27 cellular contexts compared by ENCODE assay signal in the genomic region with DNA sequence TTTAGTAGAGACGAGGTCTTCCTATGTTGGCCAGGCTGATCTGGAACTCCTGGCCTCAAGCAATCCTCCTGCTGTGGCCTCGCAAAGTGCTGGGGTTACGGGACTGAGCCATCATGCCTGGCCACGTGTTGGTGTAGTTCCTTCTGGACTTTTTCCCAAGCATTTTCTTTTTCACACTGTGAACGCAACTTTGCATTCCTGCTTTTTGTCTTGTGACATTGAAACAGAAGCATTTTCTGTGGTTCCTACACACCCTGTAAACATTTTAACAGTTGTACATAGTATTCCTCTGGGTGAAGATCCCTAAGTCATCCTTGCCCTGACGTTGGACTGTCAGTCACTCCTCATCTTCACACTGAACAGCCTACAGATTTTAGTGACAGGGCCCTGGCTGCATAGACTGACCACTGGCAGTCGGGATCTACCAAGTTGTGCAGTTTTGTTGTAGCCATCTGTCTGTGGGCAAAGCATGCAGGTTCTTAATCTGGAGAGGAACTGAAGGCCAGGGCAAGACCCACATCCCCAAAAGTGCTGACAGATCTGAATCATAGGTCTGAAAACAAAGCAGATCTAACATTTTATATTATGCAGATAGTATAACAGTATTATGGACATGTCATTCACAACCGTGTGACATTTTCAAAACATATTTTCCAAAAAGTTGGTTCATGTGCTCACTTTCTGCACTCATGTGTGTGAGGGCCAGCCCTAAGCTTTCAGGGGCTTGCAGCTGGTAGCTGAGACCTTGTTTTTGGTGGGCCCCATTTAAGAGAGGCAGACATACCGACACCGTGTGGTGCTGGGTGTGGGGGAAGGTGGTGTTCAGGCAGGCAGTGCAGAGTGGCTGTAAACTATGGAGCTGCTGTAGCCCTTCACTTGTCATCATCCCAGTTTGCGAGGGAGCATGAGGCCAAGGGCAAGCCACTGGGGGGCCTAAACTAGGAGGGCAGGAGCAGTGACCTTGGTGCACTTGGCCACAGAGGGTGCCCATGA. TPM values are rescaled to one million over a fixed set of nuclear protein-coding genes. Genes with fewer than 3 reads are reported as not detected.
A peak's percentile ranks its signal among the peaks of the same experiment; 100 is the strongest.
DNase-seq lines count a peak whose midpoint lies in the region; ATAC-seq, FAIRE-seq and TF ChIP-seq lines count a peak whose summit lies in the region.
"Had no signal": no experiment of that assay in that cellular context is flagged by ENCODE, and none has a peak within 500 bp of the region (broad histone marks: within the 10 kb centered on the region; RNA-seq: fewer than 3 reads in every experiment).

No MANE protein-coding gene starts in this region.

- H3K4me3 Mint-ChIP-seq in brain (peak overlapping the region in 2 of 5 experiments; percentile 20 to 22), neural progenitor cell (no peak overlapping the region)
- H3K4me3 Mint-ChIP-seq: activated CD4-positive, alpha-beta T cell treated with anti-CD3 and anti-CD28 coated beads for 36 hours; CD4-positive, CD25-positive, alpha-beta regulatory T cell; HFFc6; stimulated activated naive CD8-positive, alpha-beta T cell treated with anti-CD3 and anti-CD28 coated beads, Interleukin-15, Interleukin-2, amounts not matched to agents 100 ng/mL and 50 ng/mL, for 24 hours; T-helper 17 cell had no signal

- no peak overlapping the region for H3K9ac ChIP-seq in neural progenitor cell

- H3K27me3 Mint-ChIP-seq in brain (peaks cover 3% of the 10 kb centered on the region), neural progenitor cell (ENCODE audit: insufficient read depth, low read depth) (peaks cover 2% of the 10 kb centered on the region)
- H3K27me3 Mint-ChIP-seq: CD4-positive, CD25-positive, alpha-beta regulatory T cell had no signal

- peaks cover 8% of the 10 kb centered on the region for H3K36me3 Mint-ChIP-seq in brain
- peaks cover 5% of the 10 kb centered on the region for H3K36me3 Mint-ChIP-seq in neural progenitor cell

- H4K20me1 ChIP-seq in neural progenitor cell (ENCODE audit: low read depth): peaks cover 61% of the 10 kb centered on the region

- H3K9me3 ChIP-seq in neural progenitor cell (ENCODE audit: low read depth): no peaks in the 10 kb centered on the region
- H3K9me3 ChIP-seq: breast epithelium, transverse colon had no signal

- no peak for ATAC-seq in HG02678 (IDR thresholded peaks at IDR 0.05; ENCODE audit: unreplicated experiment)
- ATAC-seq: activated CD4-positive, alpha-beta T cell treated with anti-CD3 and anti-CD28 coated beads for 36 hours; T-helper 17 cell had no signal

- TF ChIP-seq CTCF in brain (conservative IDR thresholded peaks at IDR 0.05) (no peak), neural progenitor cell (IDR thresholded peaks at IDR 0.05) (no peak)

- H3K27ac Mint-ChIP-seq in brain: peak overlapping the region; percentile 47 to 89 (median 65)
- peak overlapping the region; percentile 79 for H3K27ac Mint-ChIP-seq in neural progenitor cell
- H3K27ac Mint-ChIP-seq: activated CD4-positive, alpha-beta T cell treated with anti-CD3 and anti-CD28 coated beads for 36 hours; CD4-positive, CD25-positive, alpha-beta regulatory T cell; HFFc6; stimulated activated naive CD8-positive, alpha-beta T cell treated with anti-CD3 and anti-CD28 coated beads, Interleukin-15, Interleukin-2, amounts not matched to agents 100 ng/mL and 50 ng/mL, for 24 hours; T-helper 17 cell had no signal

- H3K4me2 ChIP-seq in neural progenitor cell: no peak overlapping the region

- DNase-seq in CD1c-positive myeloid dendritic cell (ENCODE audit: extremely low spot score) (peak; percentile 69), HTR-8/SVneo (ENCODE audit: insufficient read length, low spot score) (no peak), neural progenitor cell (ENCODE audit: low spot score) (no peak), 8988T (no peak), NCI-H187 (lab: John Stamatoyannopoulos, UW) (no peak), SIG-M5 (lab: John Stamatoyannopoulos, UW) (no peak)
- DNase-seq: activated CD4-positive, alpha-beta T cell treated with anti-CD3 and anti-CD28 coated beads for 36 hours; activated CD8-positive, alpha-beta memory T cell treated with anti-CD3 and anti-CD28 coated beads for 24 hours; activated gamma-delta T cell; activated T-cell treated with anti-CD3 and anti-CD28 coated beads, Interleukin-2, amount 50 U/mL, for 1 hour; CD4-positive, CD25-positive, alpha-beta regulatory T cell; HFFc6; mammary epithelial cell; NCI-H1092 treated with DMSO at 0.1 percent for 48 hours; NCI-H1930; NCI-H69; stimulated activated CD4-positive, alpha-beta T cell treated with anti-CD3 and anti-CD28 coated beads, Interleukin-4, amount 100 ng/mL, for 4 hours; T-helper 17 cell; transverse colon had no signal

- H3K79me2 ChIP-seq in neural progenitor cell (ENCODE audit: low read depth): peaks cover 5% of the 10 kb centered on the region

- FAIRE-seq in HTR-8/SVneo (lab: Jason Lieb, UNC): peak; percentile 64
- FAIRE-seq: endometrium, keratinocyte, RCC 7860 had no signal

- H3K4me1 Mint-ChIP-seq in brain (peaks cover 73% of the 10 kb centered on the region), neural progenitor cell (peaks cover 37% of the 10 kb centered on the region)
- H3K4me1 Mint-ChIP-seq: activated CD4-positive, alpha-beta T cell treated with anti-CD3 and anti-CD28 coated beads for 36 hours; T-helper 17 cell had no signal

- no peak overlapping the region for H3K27ac ChIP-seq in neural progenitor cell
- H3K27ac ChIP-seq: breast epithelium, coronary artery had no signal

- H2AFZ ChIP-seq in neural progenitor cell (replicated peaks): no peak overlapping the region

- H3K4me1 ChIP-seq in neural progenitor cell: peaks cover 20% of the 10 kb centered on the region
- H3K4me1 ChIP-seq: breast epithelium had no signal

- peaks cover 19% of the 10 kb centered on the region for H3F3A ChIP-seq in neural progenitor cell (ENCODE audit: low read depth)

- H3K9me3 Mint-ChIP-seq in brain (no peaks in the 10 kb centered on the region), neural progenitor cell (no peaks in the 10 kb centered on the region)
- H3K9me3 Mint-ChIP-seq: CD4-positive, CD25-positive, alpha-beta regulatory T cell; HFFc6; stimulated activated naive CD8-positive, alpha-beta T cell treated with anti-CD3 and anti-CD28 coated beads, Interleukin-15, Interleukin-2, amounts not matched to agents 100 ng/mL and 50 ng/mL, for 24 hours had no signal

- no peaks in the 10 kb centered on the region for H3K36me3 ChIP-seq in neural progenitor cell
- H3K36me3 ChIP-seq: breast epithelium, transverse colon had no signal

- H3K27me3 ChIP-seq in neural progenitor cell: no peaks in the 10 kb centered on the region
- H3K27me3 ChIP-seq: breast epithelium, transverse colon had no signal

- no peak overlapping the region for H3K4me3 ChIP-seq in neural progenitor cell
- H3K4me3 ChIP-seq: breast epithelium, coronary artery, transverse colon had no signal

RNA-seq across cellular contexts. Expression of a gene that starts 59.9 kb away (rescaled TPM):
- polyA plus RNA-seq in brain (ENCODE audit: insufficient read depth, low read depth, low replicate concordance): 68.5 TPM
- total RNA-seq in neural progenitor cell (ENCODE audit: low replicate concordance): 30.5 and 36.2 TPM in 2 replicates
